ENCODE assay signal across 10 cellular contexts in genomic region chr15:25543156-25543555, GRCh38.
DNase-seq lines count a peak whose midpoint lies in the region; ATAC-seq and TF ChIP-seq lines count a peak whose summit lies in the region.
"Had no signal": no experiment of that assay in that cellular context is flagged by ENCODE, and none has a peak within 500 bp of the region (broad histone marks: within the 10 kb centered on the region; RNA-seq: fewer than 3 reads in every experiment).

No MANE protein-coding gene starts in this region.

- TF ChIP-seq CTCF in heart left ventricle (IDR thresholded peaks at IDR 0.05), result no peak

- WGBS in heart left ventricle, 4 donors, result 18 to 38% (median 34%) methylated on average over 1 of the region's 1 CpG

- TF ChIP-seq POLR2A in heart left ventricle (IDR thresholded peaks at IDR 0.05), result no peak

- intact Hi-C loops in heart left ventricle (cut with DNase I), result no loop called here

- H3K36me3 ChIP-seq in adipocyte (ENCODE audit: control insufficient read depth, insufficient read depth, low read length, severe bottlenecking), result no peaks in the 10 kb centered on the region
- H3K36me3 ChIP-seq in heart left ventricle, result no peaks in the 10 kb centered on the region
- H3K36me3 ChIP-seq in rectal smooth muscle tissue (ENCODE audit: control insufficient read depth, insufficient read depth, low read length), result no peaks in the 10 kb centered on the region

- H3K27ac ChIP-seq in heart left ventricle (peak overlapping the region in 5 of 12 donors; percentile 10 to 35 (median 23)), rectal smooth muscle tissue (ENCODE audit: low read depth, low read length) (peak overlapping the region; percentile 56)
- H3K27ac ChIP-seq: SK-N-MC had no signal

- H3K4me1 ChIP-seq in adipocyte (ENCODE audit: control insufficient read depth, insufficient read depth, low read length) (peaks cover 24% of the 10 kb centered on the region), heart left ventricle (peaks cover 0 to 24% (median 2%) of the 10 kb centered on the region in 12 donors), rectal smooth muscle tissue (ENCODE audit: control insufficient read depth, insufficient read depth, low read length) (peaks cover 18% of the 10 kb centered on the region)

- no peaks in the 10 kb centered on the region for H3K9me3 ChIP-seq in adipocyte (ENCODE audit: control insufficient read depth, low read length)
- H3K9me3 ChIP-seq in heart left ventricle, result no peaks in the 10 kb centered on the region

- H3K4me3 ChIP-seq in adipocyte (ENCODE audit: low read length) (no peak overlapping the region), heart left ventricle (no peak overlapping the region), rectal smooth muscle tissue (ENCODE audit: low read length) (no peak overlapping the region)
- H3K4me3 ChIP-seq: SK-N-MC had no signal

- ATAC-seq in heart left ventricle (peak; percentile 32 to 82 (median 70)), HG03432 (IDR thresholded peaks at IDR 0.05; ENCODE audit: unreplicated experiment) (no peak)

- no peak overlapping the region for H3K9ac ChIP-seq in adipocyte (ENCODE audit: low read length)
- H3K9ac ChIP-seq in rectal smooth muscle tissue (ENCODE audit: low read length), result no peak overlapping the region

- H3K27me3 ChIP-seq in adipocyte (replicated peaks; ENCODE audit: control insufficient read depth, insufficient read depth, low read length) (no peaks in the 10 kb centered on the region), heart left ventricle (no peaks in the 10 kb centered on the region), rectal smooth muscle tissue (ENCODE audit: control insufficient read depth, insufficient read depth, low read length) (no peaks in the 10 kb centered on the region)

- peak; percentile 80 for DNase-seq in GM03348 (ENCODE audit: low spot score)
- DNase-seq in adipocyte (ENCODE audit: low read depth), result peak; percentile 76
- peak in 4 of 5 donors; percentile 54 to 60 (median 56) for DNase-seq in heart left ventricle
- no peak for DNase-seq in NCI-H1417 (lab: John Stamatoyannopoulos, UW)
- DNase-seq in NK-92 treated with Interleukin-12 subunit alpha and Interleukin-12 subunit beta, amount 100 ng/mL, for 24 hours (lab: John Stamatoyannopoulos, UW), result no peak
- DNase-seq in RKO (ENCODE audit: low spot score), result no peak
- DNase-seq: activated CD8-positive, alpha-beta memory T cell treated with anti-CD3 and anti-CD28 coated beads, Interleukin-2, amount 50 U/mL, for 48 hours had no signal

Comparison
In these comparisons a context has a peak if more than half of its experiments do, and no peak if none do; other contexts are left out.
1. DNase-seq: peak in GM03348 (single experiment), adipocyte (single experiment) and heart left ventricle (4 of 5); none in NCI-H1417 (0 of 3), NK-92 treated with Interleukin-12 subunit alpha and Interleukin-12 subunit beta, amount 100 ng/mL, for 24 hours (single experiment) and RKO (single experiment).